8 cellular contexts compared by ENCODE assay signal in genomic region chr3:120742198-120743080, GRCh38. TPM values are rescaled to one million over a fixed set of nuclear protein-coding genes. Genes with fewer than 3 reads are reported as not detected.
DNase-seq lines count a peak whose midpoint lies in the region; FAIRE-seq and TF ChIP-seq lines count a peak whose summit lies in the region.

TSS of gene GTF2E1 (plus strand) at chr3:120742744. CDS start at chr3:120750553, 7,809 bp downstream.
TSS of gene RABL3 (minus strand) at chr3:120742516. CDS start at chr3:120742507, 9 bp downstream.

- H2BK15ac ChIP-seq in neuronal stem cell (ENCODE audit: low read length) = no peak within 1 kb of the TSS

- H2BK120ac ChIP-seq in neuronal stem cell (ENCODE audit: low read depth, low read length) = no peak within 1 kb of the TSS

- intact Hi-C loops in activated naive CD4-positive, alpha-beta T cell treated with anti-CD3 and anti-CD28 coated beads for 36 hours (cut with micrococcal nuclease) = loop anchor here (1.0 to 10.0 kb wide), 13 partner anchors 23 to 1518 kb away; partner anchors contain the start of genes EAF2, HCLS1, IQCB1 and LRRC58

- H3K4me3 Mint-ChIP-seq in activated naive CD4-positive, alpha-beta T cell treated with anti-CD3 and anti-CD28 coated beads for 36 hours = peak within 1 kb of the TSS; percentile 90

- H3K36me3 Mint-ChIP-seq in activated naive CD4-positive, alpha-beta T cell treated with anti-CD3 and anti-CD28 coated beads for 36 hours (ENCODE audit: low read depth) = peaks cover 6% of the 10 kb centered on the region

- TF ChIP-seq CTCF in HFF-Myc (IDR thresholded peaks at IDR 0.05; ENCODE audit: low read depth, low read length, missing control alignments) (no peak), subcutaneous adipose tissue (IDR thresholded peaks at IDR 0.05; ENCODE audit: low read depth) (no peak)

- H2BK12ac ChIP-seq in neuronal stem cell (ENCODE audit: low read length) = no peak within 1 kb of the TSS

- no CpG with 5 or more reads among the region's 52 CpGs for WGBS in neuronal stem cell (ENCODE audit: extremely low coverage in 2 of 2, insufficient read length in 2 of 2, insufficient replicate concordance in 1 of 2), 2 donors

- H3K27ac ChIP-seq in neuronal stem cell (replicated peaks; ENCODE audit: low read length) = peak within 1 kb of the TSS; percentile 93

- peak; percentile 98 for DNase-seq in GM03348 (ENCODE audit: low spot score)
- peak; percentile 100 for DNase-seq in HFF-Myc (ENCODE audit: extremely low read depth, low read depth)
- DNase-seq in NAMALWA (ENCODE audit: low spot score) = peak; percentile 100
- peak; percentile 100 for DNase-seq in SK-N-DZ (ENCODE audit: low spot score)
- DNase-seq in activated naive CD4-positive, alpha-beta T cell treated with anti-CD3 and anti-CD28 coated beads for 36 hours = peak; percentile 98
- peak; percentile 91 to 96 for DNase-seq in frontal cortex (ENCODE audit: low spot score in 2 of 2)
- peak; percentile 99 for DNase-seq in neuronal stem cell (ENCODE audit: low spot score)

- no peaks in the 10 kb centered on the region for H3K9me3 Mint-ChIP-seq in activated naive CD4-positive, alpha-beta T cell treated with anti-CD3 and anti-CD28 coated beads for 36 hours

- H3K9ac ChIP-seq in neuronal stem cell (ENCODE audit: low read depth, low read length, poor library complexity) = peak within 1 kb of the TSS; percentile 96

- H3K79me1 ChIP-seq in neuronal stem cell (ENCODE audit: low read depth, low read length) = peaks cover 5% of the 10 kb centered on the region

- no peak within 1 kb of the TSS for H3K4ac ChIP-seq in neuronal stem cell (ENCODE audit: low read length)

- H3K23ac ChIP-seq in neuronal stem cell (ENCODE audit: low read depth, low read length, poor library complexity) = no peak within 1 kb of the TSS

- peaks cover 5 to 9% of the 10 kb centered on the region in 2 donors for H3K4me1 ChIP-seq in neuronal stem cell (ENCODE audit: control insufficient read depth in 2 of 2, insufficient read depth in 1 of 2, low read depth in 1 of 2, low read length in 2 of 2)

- CTCF ChIA-PET in activated naive CD4-positive, alpha-beta T cell treated with anti-CD3 and anti-CD28 coated beads for 36 hours (lab: Charles Lee) = interaction anchor here (0.7 to 2.0 kb wide), 2 partner anchors 52 to 147 kb away, joined by 3 to 7 read pairs; partner anchors contain the start of gene NDUFB4

- peak within 1 kb of the TSS; percentile 99 for H3K18ac ChIP-seq in neuronal stem cell (ENCODE audit: low read length)

- H2AK5ac ChIP-seq in neuronal stem cell (ENCODE audit: low read depth, low read length) = no peak within 1 kb of the TSS

- no peaks in the 10 kb centered on the region for H3K27me3 Mint-ChIP-seq in activated naive CD4-positive, alpha-beta T cell treated with anti-CD3 and anti-CD28 coated beads for 36 hours (ENCODE audit: low read depth)

- peaks cover 33% of the 10 kb centered on the region for H3K4me1 Mint-ChIP-seq in activated naive CD4-positive, alpha-beta T cell treated with anti-CD3 and anti-CD28 coated beads for 36 hours (ENCODE audit: low read depth)

- H3K4me3 ChIP-seq in HFF-Myc (replicated peaks; ENCODE audit: low read depth, low read length) (peak within 1 kb of the TSS; percentile 82), neuronal stem cell (ENCODE audit: low read length in 2 of 2) (peak within 1 kb of the TSS; percentile 67 to 90)

- no peak within 1 kb of the TSS for H3K14ac ChIP-seq in neuronal stem cell (ENCODE audit: low read length)

- peaks cover 4 to 15% of the 10 kb centered on the region in 2 donors for H3K36me3 ChIP-seq in neuronal stem cell (replicated peaks in 1 of 2; ENCODE audit: control insufficient read depth in 2 of 2, insufficient read depth in 2 of 2, low read length in 2 of 2)

- no peaks in the 10 kb centered on the region for H3K27me3 ChIP-seq in neuronal stem cell (ENCODE audit: control insufficient read depth in 3 of 3, insufficient read depth in 3 of 3, low read depth in 1 of 3, low read length in 3 of 3)

- FAIRE-seq in frontal cortex (lab: Jason Lieb, UNC) = peak; percentile 86

- H2AFZ ChIP-seq in neuronal stem cell (ENCODE audit: low read length) = peak within 1 kb of the TSS; percentile 89

- peaks cover 2 to 15% of the 10 kb centered on the region in 2 donors for H3K9me3 ChIP-seq in neuronal stem cell (replicated peaks in 1 of 2; ENCODE audit: control insufficient read depth in 2 of 2, insufficient read depth in 1 of 2, low read depth in 1 of 2, low read length in 2 of 2)

- H3K4me2 ChIP-seq in neuronal stem cell (ENCODE audit: insufficient read depth, low read length, poor library complexity, severe bottlenecking) = peak within 1 kb of the TSS; percentile 92

- peak within 1 kb of the TSS; percentile 92 for H2BK5ac ChIP-seq in neuronal stem cell (ENCODE audit: low read length)

- H4K8ac ChIP-seq in neuronal stem cell (ENCODE audit: low read depth, low read length) = peak within 1 kb of the TSS; percentile 95

- H4K91ac ChIP-seq in neuronal stem cell (ENCODE audit: low read depth, low read length, poor library complexity) = peak within 1 kb of the TSS; percentile 87

- H3K27ac Mint-ChIP-seq in activated naive CD4-positive, alpha-beta T cell treated with anti-CD3 and anti-CD28 coated beads for 36 hours = peak within 1 kb of the TSS; percentile 96

RNA-seq across cellular contexts. Expression of gene GTF2E1, which starts in this region (rescaled TPM):
- polyA plus RNA-seq in SK-N-DZ (2014; cell fraction: cytosol; rRNA removed) = 20.0 and 27.7 TPM in 2 replicates
- polyA plus RNA-seq in SK-N-DZ (2014; cell fraction: nucleus; rRNA removed) = 7.7 TPM in 2 replicates
- 10 to 100 TPM; 13.2 TPM for total RNA-seq in activated naive CD4-positive, alpha-beta T cell treated with anti-CD3 and anti-CD28 coated beads for 36 hours
- total RNA-seq in frontal cortex (24.9 TPM), subcutaneous adipose tissue (10 to 100 TPM; 10.2 to 16.0 (median 12.1) TPM)
- 39.1 TPM for polyA plus RNA-seq in neuronal stem cell (2013, experiment 1 of 2)
- polyA plus RNA-seq in neuronal stem cell (2013, experiment 2 of 2) = 39.2 TPM

RNA-seq across cellular contexts. Expression of gene RABL3, which starts in this region (rescaled TPM):
- polyA plus RNA-seq in SK-N-DZ (2014; cell fraction: cytosol; rRNA removed) = 9.2 and 13.9 TPM in 2 replicates
- polyA plus RNA-seq in SK-N-DZ (2014; cell fraction: nucleus; rRNA removed) = 4.1 and 4.9 TPM in 2 replicates
- total RNA-seq in activated naive CD4-positive, alpha-beta T cell treated with anti-CD3 and anti-CD28 coated beads for 36 hours = 10 to 100 TPM; 34.7 to 36.8 TPM
- total RNA-seq in frontal cortex (12.6 TPM), subcutaneous adipose tissue (10 to 100 TPM; 19.8 to 31.8 (median 26.6) TPM)
- 11.7 TPM for polyA plus RNA-seq in neuronal stem cell (2013, experiment 1 of 2)
- polyA plus RNA-seq in neuronal stem cell (2013, experiment 2 of 2) = 11.5 TPM

Comparison
In these comparisons a context has a peak if more than half of its experiments do, and no peak if none do; other contexts are left out.
1. Peak in every context shown above with its lines: DNase-seq, H3K4me3 ChIP-seq and H3K27ac ChIP-seq.